Comparison of ENCODE assay signal across 20 cellular contexts in genomic region chr22:39481054-39481453, GRCh38. TPM values are rescaled to one million over a fixed set of nuclear protein-coding genes. Genes with fewer than 3 reads are reported as not detected.
DNase-seq lines count a peak whose midpoint lies in the region; TF ChIP-seq lines count a peak whose summit lies in the region.
"Had no signal": no experiment of that assay in that cellular context is flagged by ENCODE, and none has a peak within 500 bp of the region (broad histone marks: within the 10 kb centered on the region; RNA-seq: fewer than 3 reads in every experiment).

No MANE protein-coding gene starts in this region.

- peaks cover 5% of the 10 kb centered on the region for H3K27me3 Mint-ChIP-seq in glutamatergic neuron (ENCODE audit: unreplicated experiment)

- no peak overlapping the region for H3K4me3 ChIP-seq in neuronal stem cell (ENCODE audit: low read length in 2 of 2)
- H3K4me3 ChIP-seq: GM23248, SJCRH30 had no signal

- no peak overlapping the region for H4K91ac ChIP-seq in neuronal stem cell (ENCODE audit: low read depth, low read length, poor library complexity)

- H3K27ac ChIP-seq in neuronal stem cell (replicated peaks; ENCODE audit: low read length), result no peak overlapping the region
- H3K27ac ChIP-seq: GM23248, KMS-11, RWPE1, SJCRH30 had no signal

- H2BK5ac ChIP-seq in neuronal stem cell (ENCODE audit: low read length), result no peak overlapping the region

- TF ChIP-seq CTCF in glutamatergic neuron (IDR thresholded peaks at IDR 0.05; ENCODE audit: partially characterized antibody, unreplicated experiment), result no peak

- H2AFZ ChIP-seq in neuronal stem cell (ENCODE audit: low read length), result no peak overlapping the region
- H2AFZ ChIP-seq: GM23248 had no signal

- H3K4ac ChIP-seq in neuronal stem cell (ENCODE audit: low read length), result no peak overlapping the region

- no peak overlapping the region for H3K27ac Mint-ChIP-seq in glutamatergic neuron (ENCODE audit: unreplicated experiment)

- DNase-seq in astrocyte of the hippocampus (ENCODE audit: low read depth, low spot score) (peak; percentile 22), glutamatergic neuron (no peak), neuronal stem cell (ENCODE audit: low spot score) (no peak), SKM-1 (lab: John Stamatoyannopoulos, UW; ENCODE audit: unreplicated experiment) (no peak), NCI-H1092 treated with DMSO at 0.1 percent for 48 hours (lab: John Stamatoyannopoulos, UW) (no peak)
- DNase-seq in activated naive CD4-positive, alpha-beta T cell treated with Interleukin-2 at 50 U/mL for 16 hours, result no peak
- DNase-seq in activated T-cell treated with anti-CD3 and anti-CD28 coated beads, Interleukin-2, amount 50 U/mL, for 1 hour, result no peak
- DNase-seq: AML-193, DMS79, GM23248, MV-4-11, NCI-H1417, NCI-H187, NCI-H2107, NCI-H2227 treated with DMSO at 0.1 percent for 48 hours, NCI-H524, SJCRH30 had no signal

- peaks cover 3 to 4% of the 10 kb centered on the region in 2 donors for H3K4me1 ChIP-seq in neuronal stem cell (ENCODE audit: control insufficient read depth in 2 of 2, insufficient read depth in 1 of 2, low read depth in 1 of 2, low read length in 2 of 2)

- no peak overlapping the region for H4K8ac ChIP-seq in neuronal stem cell (ENCODE audit: low read depth, low read length)

- H2BK12ac ChIP-seq in neuronal stem cell (ENCODE audit: low read length), result no peak overlapping the region

- no peak overlapping the region for H2BK120ac ChIP-seq in neuronal stem cell (ENCODE audit: low read depth, low read length)

- no CpG with 5 or more reads among the region's 16 CpGs for WGBS in neuronal stem cell (ENCODE audit: extremely low coverage in 2 of 2, insufficient read length in 2 of 2, insufficient replicate concordance in 1 of 2), 2 donors

- H3K4me2 ChIP-seq in neuronal stem cell (ENCODE audit: insufficient read depth, low read length, poor library complexity, severe bottlenecking), result no peak overlapping the region
- H3K4me2 ChIP-seq: KMS-11 had no signal

- H3K9me3 Mint-ChIP-seq in glutamatergic neuron (ENCODE audit: unreplicated experiment), result peaks cover 2% of the 10 kb centered on the region

- no peak overlapping the region for H2BK15ac ChIP-seq in neuronal stem cell (ENCODE audit: low read length)

- no peak overlapping the region for H3K14ac ChIP-seq in neuronal stem cell (ENCODE audit: low read length)

- H3K27me3 ChIP-seq in neuronal stem cell (ENCODE audit: control insufficient read depth in 3 of 3, insufficient read depth in 3 of 3, low read depth in 1 of 3, low read length in 3 of 3), result no peaks in the 10 kb centered on the region
- H3K27me3 ChIP-seq: SJCRH30 had no signal

- no peaks in the 10 kb centered on the region for H3K36me3 Mint-ChIP-seq in glutamatergic neuron (ENCODE audit: unreplicated experiment)
- H3K36me3 Mint-ChIP-seq: CD14-positive monocyte had no signal

- peaks cover 0 to 14% of the 10 kb centered on the region in 2 donors for H3K36me3 ChIP-seq in neuronal stem cell (replicated peaks in 1 of 2; ENCODE audit: control insufficient read depth in 2 of 2, insufficient read depth in 2 of 2, low read length in 2 of 2)
- H3K36me3 ChIP-seq: SJCRH30 had no signal

- peak overlapping the region; percentile 17 for H3K4me3 Mint-ChIP-seq in glutamatergic neuron (ENCODE audit: unreplicated experiment)
- H3K4me3 Mint-ChIP-seq: CD14-positive monocyte had no signal

- peak overlapping the region; percentile 9 for H3K9ac ChIP-seq in neuronal stem cell (ENCODE audit: low read depth, low read length, poor library complexity)
- H3K9ac ChIP-seq: GM23248, KMS-11 had no signal

- H3K9me3 ChIP-seq in neuronal stem cell (replicated peaks in 1 of 2; ENCODE audit: control insufficient read depth in 2 of 2, insufficient read depth in 1 of 2, low read depth in 1 of 2, low read length in 2 of 2), result no peaks in the 10 kb centered on the region
- H3K9me3 ChIP-seq: SJCRH30 had no signal

- peak overlapping the region; percentile 22 for H3K23ac ChIP-seq in neuronal stem cell (ENCODE audit: low read depth, low read length, poor library complexity)

- peak overlapping the region; percentile 5 for H3K18ac ChIP-seq in neuronal stem cell (ENCODE audit: low read length)

- H3K4me1 Mint-ChIP-seq in glutamatergic neuron (ENCODE audit: low read depth, unreplicated experiment), result peaks cover 10% of the 10 kb centered on the region
- H3K4me1 Mint-ChIP-seq: CD14-positive monocyte had no signal

- H2AK5ac ChIP-seq in neuronal stem cell (ENCODE audit: low read depth, low read length), result no peak overlapping the region

- peaks cover 6% of the 10 kb centered on the region for H3K79me1 ChIP-seq in neuronal stem cell (ENCODE audit: low read depth, low read length)

RNA-seq across cellular contexts. Expression of gene MIEF1, which starts 21.0 kb away (rescaled TPM):
- 40.0 TPM for total RNA-seq in glutamatergic neuron (ENCODE audit: unreplicated experiment)
- 27.3 TPM for polyA plus RNA-seq in neuronal stem cell (2013, experiment 1 of 2)
- 27.0 TPM for polyA plus RNA-seq in neuronal stem cell (2013, experiment 2 of 2)

RNA-seq across cellular contexts. Expression of gene MGAT3, which starts 24.2 kb away (rescaled TPM):
- 12.8 TPM for total RNA-seq in glutamatergic neuron (ENCODE audit: unreplicated experiment)
- polyA plus RNA-seq in neuronal stem cell (2013, experiment 1 of 2), result 13.5 TPM
- polyA plus RNA-seq in neuronal stem cell (2013, experiment 2 of 2), result 13.6 TPM
- total RNA-seq: GM23248, SJCRH30 had no signal
- polyA plus RNA-seq: CD14-positive monocyte, GM23248 had no signal

RNA-seq across cellular contexts. Expression of gene ATF4, which starts 39.3 kb away (rescaled TPM):
- 509 TPM for total RNA-seq in glutamatergic neuron (ENCODE audit: unreplicated experiment)
- 261 TPM for polyA plus RNA-seq in neuronal stem cell (2013, experiment 1 of 2)
- polyA plus RNA-seq in neuronal stem cell (2013, experiment 2 of 2), result 254 TPM

RNA-seq across cellular contexts. Expression of gene RPS19BP1, which starts 51.5 kb away (rescaled TPM):
- 59.6 TPM for total RNA-seq in glutamatergic neuron (ENCODE audit: unreplicated experiment)
- 48.7 TPM for polyA plus RNA-seq in neuronal stem cell (2013, experiment 1 of 2)
- 48.2 TPM for polyA plus RNA-seq in neuronal stem cell (2013, experiment 2 of 2)
